ENCODE assay signal across 9 cellular contexts in genomic region chr3:147333098-147333497, GRCh38.
"Had no signal": no experiment of that assay in that cellular context is flagged by ENCODE, and none has a peak within 500 bp of the region (broad histone marks: within the 10 kb centered on the region; RNA-seq: fewer than 3 reads in every experiment).

No MANE protein-coding gene starts in this region.

- H3K9me3 ChIP-seq: HAP-1 had no signal

- H2AFZ ChIP-seq: GM23338 had no signal

- H3K36me3 ChIP-seq: HAP-1 had no signal

- H3K36me3 Mint-ChIP-seq: IgD-negative memory B cell had no signal

- H3K4me2 ChIP-seq: GM23338 had no signal

- DNase-seq: H7, HFFc6, KG1 had no signal

- H3K9me3 Mint-ChIP-seq: GM23338, HFFc6 had no signal

- H3K4me3 Mint-ChIP-seq: GM23338, HFFc6, IgD-negative memory B cell had no signal

- H3K27ac Mint-ChIP-seq: GM23338, HFFc6, IgD-negative memory B cell had no signal

- H3K4me3 ChIP-seq: GM23338, HAP-1, K562 had no signal

- ATAC-seq: GM23338, HepG2, K562 had no signal

- H3K27me3 Mint-ChIP-seq: IgD-negative memory B cell had no signal

- H3K4me1 Mint-ChIP-seq: GM23338, IgD-negative memory B cell had no signal

- H3K27ac ChIP-seq: HL-60 had no signal

- H3K4me1 ChIP-seq: HAP-1 had no signal
